In genomic region chr2:46010925-46011490, GRCh38 we compare ENCODE assay signal across 8 cellular contexts.
A peak's percentile ranks its signal among the peaks of the same experiment; 100 is the strongest.
DNase-seq lines count a peak whose midpoint lies in the region; ATAC-seq and TF ChIP-seq lines count a peak whose summit lies in the region.

No MANE protein-coding gene starts in this region.

- H3K9ac ChIP-seq in DND-41 (ENCODE audit: low read depth, low read length), result no peak overlapping the region

- TF ChIP-seq CTCF in DND-41 (IDR thresholded peaks at IDR 0.05; ENCODE audit: borderline replicate concordance, extremely low read depth, low read length, poor library complexity, severe bottlenecking) (peak; percentile 84), osteocyte (IDR thresholded peaks at IDR 0.05) (peak; percentile 78)

- no peak overlapping the region for H3K4me3 Mint-ChIP-seq in osteocyte (ENCODE audit: unreplicated experiment)

- no peak overlapping the region for H3K4me3 ChIP-seq in DND-41 (ENCODE audit: low read depth in 1 of 2, low read length in 2 of 2)
- H3K4me3 ChIP-seq in Jurkat, Clone E6-1 (ENCODE audit: low read length), result no peak overlapping the region

- H3K4me1 ChIP-seq in DND-41 (ENCODE audit: insufficient read depth, low read length), result no peaks in the 10 kb centered on the region

- no peak overlapping the region for H3K27ac Mint-ChIP-seq in osteocyte (ENCODE audit: unreplicated experiment)

- no peaks in the 10 kb centered on the region for H3K79me2 ChIP-seq in DND-41 (ENCODE audit: insufficient read depth, low read length)

- H2AFZ ChIP-seq in DND-41 (ENCODE audit: low read depth, low read length), result no peak overlapping the region

- H3K9me3 ChIP-seq in DND-41 (ENCODE audit: insufficient read depth, low read length, severe bottlenecking), result no peaks in the 10 kb centered on the region

- H4K20me1 ChIP-seq in DND-41 (ENCODE audit: insufficient read depth, low read length), result no peaks in the 10 kb centered on the region

- peaks cover 30% of the 10 kb centered on the region for H3K4me1 Mint-ChIP-seq in osteocyte (ENCODE audit: unreplicated experiment)

- H3K27me3 Mint-ChIP-seq in osteocyte (ENCODE audit: unreplicated experiment), result no peaks in the 10 kb centered on the region

- ATAC-seq in DND-41 (ENCODE audit: insufficient read depth, low read depth), result peak; percentile 84
- peak; percentile 87 for ATAC-seq in SK-N-SH treated with all-trans-retinoic acid at 6 μM for 48 hours
- ATAC-seq in GM21367 (IDR thresholded peaks at IDR 0.05; ENCODE audit: unreplicated experiment), result no peak
- ATAC-seq in HG03280 (IDR thresholded peaks at IDR 0.05; ENCODE audit: unreplicated experiment), result no peak
- no peak for ATAC-seq in GM19397 (IDR thresholded peaks at IDR 0.05; ENCODE audit: unreplicated experiment)

- H3K36me3 Mint-ChIP-seq in osteocyte (ENCODE audit: unreplicated experiment), result peaks cover 16% of the 10 kb centered on the region

- DNase-seq in DND-41 (no peak), fibroblast of gingiva (ENCODE audit: low read depth) (peak; percentile 29), osteocyte (ENCODE audit: extremely low spot score, unreplicated experiment) (no peak)
- peak; percentile 12 for DNase-seq in Jurkat, Clone E6-1 (ENCODE audit: low read depth, low spot score)

- no peak overlapping the region for H3K27ac ChIP-seq in DND-41 (ENCODE audit: low read length)

- no peak overlapping the region for H3K4me2 ChIP-seq in DND-41 (ENCODE audit: insufficient read depth, low read length)

- H3K36me3 ChIP-seq in DND-41 (ENCODE audit: insufficient read depth, low read length), result peaks cover 9% of the 10 kb centered on the region; the same call in 1 of the 2 replicates

- H3K27me3 ChIP-seq in DND-41 (ENCODE audit: insufficient read depth, low read length, poor library complexity), result no peaks in the 10 kb centered on the region

- no peaks in the 10 kb centered on the region for H3K9me3 Mint-ChIP-seq in osteocyte (ENCODE audit: unreplicated experiment)

TF ChIP-seq in SK-N-SH treated with all-trans-retinoic acid at 6 μM for 48 hours, 23 proteins besides CTCF, POLR2A, EP300 and RAD21:
- no peak for TF ChIP-seq TCF4 (CRISPR knock-in tag; IDR thresholded peaks at IDR 0.05; ENCODE audit: borderline replicate concordance)
- no peak for TF ChIP-seq BACH2 (CRISPR knock-in tag; IDR thresholded peaks at IDR 0.05; ENCODE audit: borderline replicate concordance)

Comparison
In these comparisons a context has a peak if more than half of its experiments do, and no peak if none do; other contexts are left out.
1. ATAC-seq: peak in DND-41 (single experiment) and SK-N-SH treated with all-trans-retinoic acid at 6 μM for 48 hours (single experiment); none in GM21367 (single experiment), HG03280 (single experiment) and GM19397 (single experiment).
2. DNase-seq: peak in Jurkat, Clone E6-1 (single experiment) and fibroblast of gingiva (single experiment); none in DND-41 (single experiment) and osteocyte (single experiment).